Comparison of ENCODE assay signal across 8 cellular contexts in genomic region chr11:76444065-76444383, GRCh38. TPM values are rescaled to one million over a fixed set of nuclear protein-coding genes. Genes with fewer than 3 reads are reported as not detected.
DNase-seq lines count a peak whose midpoint lies in the region; ATAC-seq and TF ChIP-seq lines count a peak whose summit lies in the region.

No MANE protein-coding gene starts in this region.

- no peak for ATAC-seq in HG03139 (IDR thresholded peaks at IDR 0.05; ENCODE audit: unreplicated experiment)
- ATAC-seq in GM21619 (IDR thresholded peaks at IDR 0.05; ENCODE audit: unreplicated experiment) = no peak
- no peak for ATAC-seq in GM18868 (IDR thresholded peaks at IDR 0.05; ENCODE audit: unreplicated experiment)

- H3K79me2 ChIP-seq in hepatocyte = peaks cover 56% of the 10 kb centered on the region
- peaks cover 37% of the 10 kb centered on the region for H3K79me2 ChIP-seq in smooth muscle cell (ENCODE audit: low read depth)

- peaks cover 8% of the 10 kb centered on the region for H4K20me1 ChIP-seq in hepatocyte (ENCODE audit: insufficient read depth, poor library complexity, severe bottlenecking)
- H4K20me1 ChIP-seq in smooth muscle cell (ENCODE audit: low read depth) = peaks cover 18% of the 10 kb centered on the region

- H2AFZ ChIP-seq in hepatocyte (peak overlapping the region; percentile 41), smooth muscle cell (ENCODE audit: low read depth) (peak overlapping the region; percentile 88)

- peak overlapping the region; percentile 91 for H3K27ac Mint-ChIP-seq in activated CD4-positive, alpha-beta memory T cell treated with anti-CD3 and anti-CD28 coated beads for 36 hours

- H3K9me2 ChIP-seq in hepatocyte (replicated peaks; ENCODE audit: insufficient read depth) = no peaks in the 10 kb centered on the region

- peak overlapping the region; percentile 91 for H3K27ac ChIP-seq in hepatocyte
- H3K27ac ChIP-seq in smooth muscle cell (ENCODE audit: low read depth) = peak overlapping the region; percentile 92

- no peaks in the 10 kb centered on the region for H3K9me3 ChIP-seq in hepatocyte (ENCODE audit: low read depth)
- H3K9me3 ChIP-seq in smooth muscle cell (replicated peaks; ENCODE audit: low read depth) = no peaks in the 10 kb centered on the region

- H3K4me2 ChIP-seq in hepatocyte (peak overlapping the region; percentile 82), smooth muscle cell (peak overlapping the region; percentile 91)

- CTCF ChIA-PET in activated CD4-positive, alpha-beta memory T cell treated with anti-CD3 and anti-CD28 coated beads for 36 hours (lab: Charles Lee) = interaction anchor here (3.1 kb wide), 1 partner anchor 236 kb away, joined by 10 read pairs; the partner anchor contains the start of gene WNT11

- TF ChIP-seq CTCF in HFF-Myc (IDR thresholded peaks at IDR 0.05; ENCODE audit: low read depth, low read length, missing control alignments) = no peak
- TF ChIP-seq CTCF in hepatocyte (IDR thresholded peaks at IDR 0.05; ENCODE audit: poor library complexity) = no peak
- no peak for TF ChIP-seq CTCF in smooth muscle cell (IDR thresholded peaks at IDR 0.05; ENCODE audit: borderline replicate concordance, insufficient read depth, poor library complexity, severe bottlenecking)

- peaks cover 29% of the 10 kb centered on the region for H3K4me1 Mint-ChIP-seq in activated CD4-positive, alpha-beta memory T cell treated with anti-CD3 and anti-CD28 coated beads for 36 hours (ENCODE audit: low read depth)

- H3K9me3 Mint-ChIP-seq in activated CD4-positive, alpha-beta memory T cell treated with anti-CD3 and anti-CD28 coated beads for 36 hours = no peaks in the 10 kb centered on the region

- H3K27me3 ChIP-seq in hepatocyte = no peaks in the 10 kb centered on the region
- H3K27me3 ChIP-seq in smooth muscle cell (ENCODE audit: low read depth) = no peaks in the 10 kb centered on the region

- under 1% methylated on average over 10 of the region's 10 CpGs for WGBS in hepatocyte (ENCODE audit: low lambda C conversion rate, missing lambda C conversion rate)
- under 1% methylated on average over 10 of the region's 10 CpGs for WGBS in smooth muscle cell (ENCODE audit: low lambda C conversion rate)

- peak overlapping the region; percentile 98 for H3K4me3 Mint-ChIP-seq in activated CD4-positive, alpha-beta memory T cell treated with anti-CD3 and anti-CD28 coated beads for 36 hours

- DNase-seq in HFF-Myc (ENCODE audit: extremely low read depth, low read depth) (peak; percentile 14), hepatocyte (ENCODE audit: low spot score) (no peak), smooth muscle cell (lab: John Stamatoyannopoulos, UW; ENCODE audit: unreplicated experiment) (no peak), NCI-H128 (lab: John Stamatoyannopoulos, UW; ENCODE audit: unreplicated experiment) (no peak)
- no peak for DNase-seq in activated CD4-positive, alpha-beta memory T cell treated with anti-CD3 and anti-CD28 coated beads for 36 hours

- H3K27me3 Mint-ChIP-seq in activated CD4-positive, alpha-beta memory T cell treated with anti-CD3 and anti-CD28 coated beads for 36 hours = no peaks in the 10 kb centered on the region

- peaks cover 13% of the 10 kb centered on the region for H3K4me1 ChIP-seq in hepatocyte (ENCODE audit: insufficient read depth)
- H3K4me1 ChIP-seq in smooth muscle cell (ENCODE audit: low read depth) = peaks cover 25% of the 10 kb centered on the region

- no peaks in the 10 kb centered on the region for H3F3A ChIP-seq in smooth muscle cell (ENCODE audit: low read depth)

- intact Hi-C loops in activated CD4-positive, alpha-beta memory T cell treated with anti-CD3 and anti-CD28 coated beads for 36 hours (cut with micrococcal nuclease) = loop anchor here (1.0 to 10.0 kb wide), 8 partner anchors 20 to 1551 kb away; partner anchors contain the start of genes GVQW3, INTS4, LRRC32 and THAP12

- no peaks in the 10 kb centered on the region for H3K36me3 ChIP-seq in hepatocyte (replicated peaks; ENCODE audit: insufficient read depth, low read depth)
- no peaks in the 10 kb centered on the region for H3K36me3 ChIP-seq in smooth muscle cell (ENCODE audit: low read depth)

- H3K4me3 ChIP-seq in HFF-Myc (replicated peaks; ENCODE audit: low read depth, low read length) = peak overlapping the region; percentile 97
- H3K4me3 ChIP-seq in hepatocyte = peak overlapping the region; percentile 34
- H3K4me3 ChIP-seq in smooth muscle cell = peak overlapping the region; percentile 99

- POLR2A ChIA-PET in activated CD4-positive, alpha-beta memory T cell treated with anti-CD3 and anti-CD28 coated beads for 36 hours (lab: Charles Lee) = no interaction called here

- peaks cover 20% of the 10 kb centered on the region for H3K36me3 Mint-ChIP-seq in activated CD4-positive, alpha-beta memory T cell treated with anti-CD3 and anti-CD28 coated beads for 36 hours

- H3K9ac ChIP-seq in smooth muscle cell (ENCODE audit: low read depth) = peak overlapping the region; percentile 94

RNA-seq across cellular contexts. Expression of gene EMSY, which starts 0.8 kb away (rescaled TPM):
- 10 to 100 TPM; 23.5 to 25.4 TPM for total RNA-seq in activated CD4-positive, alpha-beta memory T cell treated with anti-CD3 and anti-CD28 coated beads for 36 hours
- total RNA-seq in hepatocyte = 19.4 and 39.9 TPM in 2 replicates
- 8.2 and 13.6 TPM in 2 replicates for polyA plus RNA-seq in hepatocyte
- 26.0 and 73.3 TPM in 2 replicates for total RNA-seq in smooth muscle cell
- polyA plus RNA-seq in smooth muscle cell = 11.5 and 14.5 TPM in 2 replicates

Comparison
In these comparisons a context has a peak if more than half of its experiments do, and no peak if none do; other contexts are left out.
1. H3K4me3 ChIP-seq: peak in every context shown above with its lines; median percentile 99 in smooth muscle cell; 97 in HFF-Myc; 34 in hepatocyte.